30 cellular contexts compared by ENCODE assay signal in genomic region chr2:120372816-120373215, GRCh38. TPM values are rescaled to one million over a fixed set of nuclear protein-coding genes. Genes with fewer than 3 reads are reported as not detected.
"Had no signal": no experiment of that assay in that cellular context is flagged by ENCODE, and none has a peak within 500 bp of the region (broad histone marks: within the 10 kb centered on the region; RNA-seq: fewer than 3 reads in every experiment).

No MANE protein-coding gene starts in this region.

- H3K4me3 ChIP-seq: breast epithelium, heart left ventricle, left lung, lower lobe of right lung, mucosa of descending colon, ovary, sigmoid colon, upper lobe of left lung had no signal

- H3K9me3 Mint-ChIP-seq: activated naive CD4-positive, alpha-beta T cell treated with anti-CD3 and anti-CD28 coated beads, Interleukin-2, amount 50 U/mL, for 72 hours; activated T-cell treated with anti-CD3 and anti-CD28 coated beads, Interleukin-2, amount 50 U/mL, for 72 hours; central memory CD8-positive, alpha-beta T cell; dendritic cell treated with granulocyte-macrophage colony-stimulating factor and Interleukin-4, amounts not matched to agents 40 ng/mL and 50 ng/mL, for 4 days; endodermal cell; nephron; stimulated activated memory B cell treated with anti-CD40 and anti-IgM and Interleukin-4, amounts not matched to agents 10 μg/mL and 1 μg/mL and 100 μg/mL, for 72 hours; stimulated activated naive CD8-positive, alpha-beta T cell treated with anti-CD3 and anti-CD28 coated beads, Interleukin-15, amount 100 ng/mL, for 72 hours; T-helper 2 cell treated with Interferon-gamma antibody and Interleukin-4, amounts not matched to agents 5 μg/mL and 100 μg/mL, for 36 hours had no signal

- H3K27me3 Mint-ChIP-seq: activated CD4-positive, alpha-beta T cell treated with anti-CD3 and anti-CD28 coated beads for 36 hours had no signal

- H3K27me3 ChIP-seq: breast epithelium, ovary, upper lobe of left lung had no signal

- H3K36me3 ChIP-seq: breast epithelium, heart left ventricle, left lung, lower lobe of right lung, ovary, sigmoid colon, upper lobe of left lung had no signal

- DNase-seq: activated CD4-positive, alpha-beta T cell treated with anti-CD3 and anti-CD28 coated beads for 36 hours; activated CD4-positive, CD25-positive, alpha-beta regulatory T cell; activated CD8-positive, alpha-beta T cell treated with anti-CD3 and anti-CD28 coated beads, Interleukin-2, amount 10 ng/mL, durations not matched to agents 7 days and 5 days; activated naive CD4-positive, alpha-beta T cell; activated T-cell treated with anti-CD3 and anti-CD28 coated beads for 4 hours; activated T-cell treated with anti-CD3 and anti-CD28 coated beads, Interleukin-2, amount 50 U/mL, for 72 hours; foreskin fibroblast; hypothalamus; lower lobe of right lung; mesenchymal stem cell; mucosa of descending colon; ovary; sigmoid colon; small intestine; stimulated activated CD4-positive, alpha-beta T cell treated with anti-CD3 and anti-CD28 coated beads, Interleukin-4, amount 100 ng/mL, for 24 hours; stimulated activated naive CD8-positive, alpha-beta T cell treated with anti-CD3 and anti-CD28 coated beads, Interleukin-15, amount 100 ng/mL, for 72 hours; substantia nigra; upper lobe of left lung had no signal

- H3K36me3 Mint-ChIP-seq: activated naive CD4-positive, alpha-beta T cell treated with anti-CD3 and anti-CD28 coated beads, Interleukin-2, amount 50 U/mL, for 72 hours; stimulated activated memory B cell treated with anti-CD40 and anti-IgM and Interleukin-4, amounts not matched to agents 10 μg/mL and 1 μg/mL and 100 μg/mL, for 72 hours had no signal

- H3K4me3 Mint-ChIP-seq: activated CD4-positive, alpha-beta T cell treated with anti-CD3 and anti-CD28 coated beads for 36 hours; activated CD8-positive, alpha-beta T cell treated with anti-CD3 and anti-CD28 coated beads, Interleukin-2, amount 10 ng/mL, durations not matched to agents 7 days and 5 days; activated T-cell treated with anti-CD3 and anti-CD28 coated beads, Interleukin-2, amount 50 U/mL, for 72 hours; central memory CD8-positive, alpha-beta T cell; dendritic cell treated with granulocyte-macrophage colony-stimulating factor and Interleukin-4, amounts not matched to agents 40 ng/mL and 50 ng/mL, for 4 days; nephron; stimulated activated memory B cell treated with anti-CD40 and anti-IgM and Interleukin-4, amounts not matched to agents 10 μg/mL and 1 μg/mL and 100 μg/mL, for 72 hours; stimulated activated naive CD8-positive, alpha-beta T cell treated with anti-CD3 and anti-CD28 coated beads, Interleukin-15, amount 100 ng/mL, for 72 hours; T-helper 2 cell treated with Interferon-gamma antibody and Interleukin-4, amounts not matched to agents 5 μg/mL and 100 μg/mL, for 36 hours had no signal

- H3K9me3 ChIP-seq: breast epithelium, left lung, lower lobe of right lung, mucosa of descending colon, ovary, sigmoid colon, upper lobe of left lung had no signal

- H3K4me1 ChIP-seq: breast epithelium, heart left ventricle, left lung, lower lobe of right lung, sigmoid colon, upper lobe of left lung had no signal

- ATAC-seq: activated CD4-positive, alpha-beta T cell treated with anti-CD3 and anti-CD28 coated beads for 36 hours; activated CD8-positive, alpha-beta T cell treated with anti-CD3 and anti-CD28 coated beads, Interleukin-2, amount 10 ng/mL, durations not matched to agents 7 days and 5 days; activated naive CD4-positive, alpha-beta T cell treated with anti-CD3 and anti-CD28 coated beads, Interleukin-2, amount 50 U/mL, for 72 hours; activated T-cell treated with anti-CD3 and anti-CD28 coated beads, Interleukin-2, amount 50 U/mL, for 72 hours; esophagus mucosa; left lung; lower lobe of right lung; mucosa of descending colon; stimulated activated memory B cell treated with anti-CD40 and anti-IgM and Interleukin-4, amounts not matched to agents 10 μg/mL and 1 μg/mL and 100 μg/mL, for 72 hours; stimulated activated naive CD8-positive, alpha-beta T cell treated with anti-CD3 and anti-CD28 coated beads, Interleukin-15, amount 100 ng/mL, for 72 hours had no signal

- H3K4me1 Mint-ChIP-seq: activated CD4-positive, alpha-beta T cell treated with anti-CD3 and anti-CD28 coated beads for 36 hours; central memory CD8-positive, alpha-beta T cell; nephron; stimulated activated memory B cell treated with anti-CD40 and anti-IgM and Interleukin-4, amounts not matched to agents 10 μg/mL and 1 μg/mL and 100 μg/mL, for 72 hours; stimulated activated naive CD8-positive, alpha-beta T cell treated with anti-CD3 and anti-CD28 coated beads, Interleukin-15, amount 100 ng/mL, for 72 hours had no signal

- H3K27ac ChIP-seq: breast epithelium, heart left ventricle, left lung, lower lobe of right lung, ovary, sigmoid colon, upper lobe of left lung had no signal

- H3K27ac Mint-ChIP-seq: activated CD4-positive, alpha-beta T cell treated with anti-CD3 and anti-CD28 coated beads for 36 hours; activated CD8-positive, alpha-beta T cell treated with anti-CD3 and anti-CD28 coated beads, Interleukin-2, amount 10 ng/mL, durations not matched to agents 7 days and 5 days; activated naive CD4-positive, alpha-beta T cell treated with anti-CD3 and anti-CD28 coated beads, Interleukin-2, amount 50 U/mL, for 72 hours; activated T-cell treated with anti-CD3 and anti-CD28 coated beads, Interleukin-2, amount 50 U/mL, for 72 hours; dendritic cell treated with granulocyte-macrophage colony-stimulating factor and Interleukin-4, amounts not matched to agents 40 ng/mL and 50 ng/mL, for 4 days; endodermal cell; nephron; progenitor cell of endocrine pancreas; stimulated activated memory B cell treated with anti-CD40 and anti-IgM and Interleukin-4, amounts not matched to agents 10 μg/mL and 1 μg/mL and 100 μg/mL, for 72 hours; stimulated activated naive CD8-positive, alpha-beta T cell treated with anti-CD3 and anti-CD28 coated beads, Interleukin-15, amount 100 ng/mL, for 72 hours; T-helper 2 cell treated with Interferon-gamma antibody and Interleukin-4, amounts not matched to agents 5 μg/mL and 100 μg/mL, for 36 hours had no signal

RNA-seq across cellular contexts. Expression of gene INHBB, which starts 26.9 kb away (rescaled TPM):
- total RNA-seq: activated CD4-positive, alpha-beta T cell treated with anti-CD3 and anti-CD28 coated beads for 36 hours; activated CD8-positive, alpha-beta T cell treated with anti-CD3 and anti-CD28 coated beads, Interleukin-2, amount 10 ng/mL, durations not matched to agents 7 days and 5 days; activated naive CD4-positive, alpha-beta T cell treated with anti-CD3 and anti-CD28 coated beads, Interleukin-2, amount 50 U/mL, for 72 hours; activated T-cell treated with anti-CD3 and anti-CD28 coated beads, Interleukin-2, amount 50 U/mL, for 72 hours; endodermal cell; progenitor cell of endocrine pancreas had no signal
